ENCODE assay signal across 9 cellular contexts in genomic region chr3:119122350-119122749, GRCh38. TPM values are rescaled to one million over a fixed set of nuclear protein-coding genes. Genes with fewer than 3 reads are reported as not detected.
"Had no signal": no experiment of that assay in that cellular context is flagged by ENCODE, and none has a peak within 500 bp of the region (broad histone marks: within the 10 kb centered on the region; RNA-seq: fewer than 3 reads in every experiment).

No MANE protein-coding gene starts in this region.

- FAIRE-seq: H54, HTR-8/SVneo, K562 had no signal

- H3K4me1 ChIP-seq: HAP-1 had no signal

- H3K4me3 ChIP-seq: GM23248, HAP-1, K562 had no signal

- ATAC-seq: K562 had no signal

- H3K9ac ChIP-seq: GM23248 had no signal

- H3K36me3 ChIP-seq: HAP-1 had no signal

- DNase-seq: GM23248, GOT3, IMR-90, KG1 had no signal

- H3K27ac ChIP-seq: GM23248 had no signal

- H2AFZ ChIP-seq: GM23248 had no signal

RNA-seq across cellular contexts. Expression of gene TEX55, which starts 23.6 kb away (rescaled TPM):
- total RNA-seq: GM23248, HT-29, IMR-90, K562 had no signal

RNA-seq across cellular contexts. Expression of gene UPK1B, which starts 51.0 kb away (rescaled TPM):
- total RNA-seq: GM23248, HT-29 had no signal
